In the genomic region with DNA sequence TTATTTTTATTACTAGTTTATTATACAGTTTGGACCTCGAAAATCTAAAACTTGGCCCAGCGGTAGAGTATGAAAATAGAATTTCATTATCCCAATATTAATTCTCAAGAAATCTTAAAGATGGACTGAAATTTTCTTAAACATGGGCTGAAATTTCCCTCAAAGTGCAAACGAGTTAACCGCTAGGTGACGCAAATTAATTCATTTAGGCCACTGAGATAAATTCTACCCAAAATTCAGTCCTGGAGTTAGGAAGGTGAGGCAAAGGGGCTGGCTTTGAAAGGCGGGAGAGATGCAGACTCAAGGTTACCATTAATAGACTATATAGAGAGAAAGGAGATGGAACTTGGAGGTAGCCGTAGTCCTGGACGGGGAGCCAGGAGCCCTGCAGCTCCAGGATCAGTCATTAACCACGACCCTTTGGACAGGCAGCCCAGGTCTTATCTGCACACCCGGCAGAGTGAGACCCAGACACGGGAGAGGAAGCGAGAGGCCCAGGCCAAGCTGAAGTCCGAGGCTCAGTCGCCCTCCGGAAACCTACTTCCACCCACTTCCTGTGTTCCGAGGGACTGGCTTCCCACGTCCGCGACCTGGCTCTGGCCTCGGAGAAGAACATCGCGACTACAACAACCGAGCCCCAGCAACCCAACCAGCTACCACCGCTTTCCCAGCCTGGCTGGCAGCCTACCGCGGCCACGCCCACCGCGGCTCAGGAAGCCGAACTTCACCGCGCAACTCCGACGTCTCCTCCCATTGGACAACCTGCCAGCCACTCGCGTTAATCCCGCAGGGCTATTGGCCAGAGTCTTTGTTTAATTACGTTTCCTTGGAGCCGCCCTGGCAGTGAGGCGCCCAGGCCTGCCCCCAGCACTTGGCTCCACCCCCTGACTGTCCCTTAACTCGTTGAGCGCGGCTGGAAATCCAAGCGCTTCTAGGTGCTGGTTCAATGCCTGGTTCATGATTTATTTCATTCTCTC, we compare ENCODE assay signal across 8 cellular contexts. TPM values are rescaled to one million over a fixed set of nuclear protein-coding genes. Genes with fewer than 3 reads are reported as not detected.
A peak's percentile ranks its signal among the peaks of the same experiment; 100 is the strongest.
DNase-seq lines count a peak whose midpoint lies in the region; ATAC-seq and TF ChIP-seq lines count a peak whose summit lies in the region.

TSS of gene EFCAB11 (minus strand) at position 686 of the 977 bp plus-strand sequence. CDS start at position 616, 70 bp downstream.

- peaks cover 28% of the 10 kb centered on the region for H3K4me1 Mint-ChIP-seq in activated naive CD8-positive, alpha-beta T cell treated with anti-CD3 and anti-CD28 coated beads, Interleukin-2, amount 10 ng/mL, durations not matched to agents 7 days and 5 days
- peaks cover 24% of the 10 kb centered on the region for H3K4me1 Mint-ChIP-seq in osteocyte (ENCODE audit: unreplicated experiment)

- peak; percentile 96 for DNase-seq in GM12864 (ENCODE audit: low read depth)
- peak; percentile 99 for DNase-seq in NCI-H1105 (lab: John Stamatoyannopoulos, UW)
- DNase-seq in SKM-1 treated with dmso at 0.1 percent for 144 hours (lab: John Stamatoyannopoulos, UW; ENCODE audit: unreplicated experiment), result peak; percentile 92
- peak; percentile 91 for DNase-seq in activated naive CD8-positive, alpha-beta T cell treated with anti-CD3 and anti-CD28 coated beads, Interleukin-2, amount 10 ng/mL, durations not matched to agents 7 days and 5 days
- peak; percentile 96 to 99 (median 98) for DNase-seq in head of caudate nucleus
- peak; percentile 98 for DNase-seq in osteocyte (ENCODE audit: extremely low spot score, unreplicated experiment)
- peak; percentile 98 for DNase-seq in thyroid gland

- peak in 1 of 2 donors; percentile 53 for TF ChIP-seq POLR2A in thyroid gland (IDR thresholded peaks at IDR 0.05)

- TF ChIP-seq CTCF in GM12864 (IDR thresholded peaks at IDR 0.05; ENCODE audit: low read depth, low read length, missing control alignments) (peak; percentile 11), osteocyte (IDR thresholded peaks at IDR 0.05) (peak; percentile 34), thyroid gland (IDR thresholded peaks at IDR 0.05) (no peak)

- 3% methylated on average over 31 to 41 of the region's 44 CpGs for WGBS in thyroid gland, 2 donors

- intact Hi-C loops in head of caudate nucleus (cut with DNase I) (no loop called here), thyroid gland (cut with DNase I) (no loop called here)

- no peaks in the 10 kb centered on the region for H3K9me3 Mint-ChIP-seq in activated naive CD8-positive, alpha-beta T cell treated with anti-CD3 and anti-CD28 coated beads, Interleukin-2, amount 10 ng/mL, durations not matched to agents 7 days and 5 days
- no peaks in the 10 kb centered on the region for H3K9me3 Mint-ChIP-seq in osteocyte (ENCODE audit: unreplicated experiment)

- peak within 1 kb of the TSS; percentile 87 for H3K27ac Mint-ChIP-seq in activated naive CD8-positive, alpha-beta T cell treated with anti-CD3 and anti-CD28 coated beads, Interleukin-2, amount 10 ng/mL, durations not matched to agents 7 days and 5 days
- H3K27ac Mint-ChIP-seq in osteocyte (ENCODE audit: unreplicated experiment), result peak within 1 kb of the TSS; percentile 97

- no peaks in the 10 kb centered on the region for H3K9me3 ChIP-seq in thyroid gland

- H3K36me3 ChIP-seq in thyroid gland, result no peaks in the 10 kb centered on the region

- H3K27ac ChIP-seq in thyroid gland, result peak within 1 kb of the TSS; percentile 2 to 87 (median 59)

- peaks cover 25% of the 10 kb centered on the region for H3K36me3 Mint-ChIP-seq in activated naive CD8-positive, alpha-beta T cell treated with anti-CD3 and anti-CD28 coated beads, Interleukin-2, amount 10 ng/mL, durations not matched to agents 7 days and 5 days
- no peaks in the 10 kb centered on the region for H3K36me3 Mint-ChIP-seq in osteocyte (ENCODE audit: unreplicated experiment)

- POLR2A ChIA-PET in activated naive CD8-positive, alpha-beta T cell treated with anti-CD3 and anti-CD28 coated beads, Interleukin-2, amount 10 ng/mL, durations not matched to agents 7 days and 5 days (lab: Charles Lee), result interaction anchor here (0.7 to 3.0 kb wide), 2 partner anchors 232 to 429 kb away, joined by 3 to 13 read pairs; no protein-coding TSS in a partner anchor

- peak; percentile 88 for ATAC-seq in HG02642 (IDR thresholded peaks at IDR 0.05; ENCODE audit: poor library complexity, unreplicated experiment)
- peak; percentile 82 for ATAC-seq in activated naive CD8-positive, alpha-beta T cell treated with anti-CD3 and anti-CD28 coated beads, Interleukin-2, amount 10 ng/mL, durations not matched to agents 7 days and 5 days (ENCODE audit: low read depth)

- no peaks in the 10 kb centered on the region for H3K27me3 Mint-ChIP-seq in activated naive CD8-positive, alpha-beta T cell treated with anti-CD3 and anti-CD28 coated beads, Interleukin-2, amount 10 ng/mL, durations not matched to agents 7 days and 5 days
- H3K27me3 Mint-ChIP-seq in osteocyte (ENCODE audit: unreplicated experiment), result no peaks in the 10 kb centered on the region

- peaks cover 4 to 6% of the 10 kb centered on the region in 2 donors for H3K4me1 ChIP-seq in thyroid gland

- H3K4me3 ChIP-seq in GM12864 (ENCODE audit: low read depth, low read length) (peak within 1 kb of the TSS; percentile 85), thyroid gland (replicated peaks in 1 of 3) (peak within 1 kb of the TSS; percentile 31 to 69 (median 61))

- H3K27me3 ChIP-seq in thyroid gland, result no peaks in the 10 kb centered on the region

- peak within 1 kb of the TSS; percentile 94 for H3K4me3 Mint-ChIP-seq in activated naive CD8-positive, alpha-beta T cell treated with anti-CD3 and anti-CD28 coated beads, Interleukin-2, amount 10 ng/mL, durations not matched to agents 7 days and 5 days
- H3K4me3 Mint-ChIP-seq in osteocyte (ENCODE audit: unreplicated experiment), result peak within 1 kb of the TSS; percentile 96

RNA-seq across cellular contexts. Expression of gene EFCAB11, which starts in this region (rescaled TPM):
- 10 to 100 TPM in 1 of 2 experiments, 1 to 10 TPM in 1; 9.2 to 11.6 TPM for total RNA-seq in activated naive CD8-positive, alpha-beta T cell treated with anti-CD3 and anti-CD28 coated beads, Interleukin-2, amount 10 ng/mL, durations not matched to agents 7 days and 5 days
- total RNA-seq in osteocyte (5.2 and 8.7 TPM in 2 replicates), thyroid gland (10 to 100 TPM in 1 of 4 donors, 1 to 10 TPM in 3; 5.4 to 13.2 (median 6.3) TPM)

Comparison
In these comparisons a context has a peak if more than half of its experiments do, and no peak if none do; other contexts are left out.
1. Peak in every context shown above with its lines: DNase-seq, ATAC-seq, H3K4me3 ChIP-seq and H3K27ac ChIP-seq.
2. CTCF ChIP-seq: peak in GM12864 (single experiment) and osteocyte (single experiment); none in thyroid gland (0 of 6).